Comparison of ENCODE assay signal across 9 cellular contexts in the genomic region with DNA sequence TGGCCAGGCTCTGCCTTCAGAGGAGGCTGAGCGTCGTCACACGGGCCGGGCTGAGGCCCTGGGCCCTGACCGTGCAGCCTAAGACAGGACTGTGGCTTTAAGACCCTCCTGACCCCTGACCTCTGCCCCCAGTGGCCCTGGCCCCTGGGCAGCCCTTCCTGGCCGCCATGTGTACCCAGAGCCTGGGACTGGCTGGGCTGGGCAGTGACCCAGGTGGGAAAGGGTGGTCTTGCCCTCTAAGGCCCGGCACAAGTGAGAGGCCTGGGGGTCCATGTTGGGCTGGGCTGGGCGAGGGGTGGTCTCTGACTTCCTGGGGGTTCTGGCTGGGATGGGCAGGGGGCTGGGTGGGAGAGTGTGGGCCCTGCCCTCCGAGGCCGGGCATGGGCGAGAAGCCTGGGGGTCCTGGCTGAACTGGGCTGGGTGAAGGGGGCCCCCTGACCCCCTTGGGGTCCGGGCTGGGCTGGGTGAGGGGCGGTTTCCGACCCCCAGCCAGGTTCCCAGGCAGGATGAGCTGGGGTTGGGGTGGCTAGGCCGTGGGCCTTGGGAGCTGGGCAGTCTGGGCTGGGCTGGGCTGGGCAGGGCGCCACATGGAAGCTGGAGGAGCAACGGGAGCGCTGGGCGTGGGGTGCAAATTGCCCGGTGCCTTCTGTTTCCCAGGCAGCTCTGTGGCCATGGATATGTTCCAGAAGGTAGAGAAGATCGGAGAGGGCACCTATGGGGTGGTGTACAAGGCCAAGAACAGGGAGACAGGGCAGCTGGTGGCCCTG. TPM values are rescaled to one million over a fixed set of nuclear protein-coding genes. Genes with fewer than 3 reads are reported as not detected.
DNase-seq lines count a peak whose midpoint lies in the region; ATAC-seq and TF ChIP-seq lines count a peak whose summit lies in the region.
"Had no signal": no experiment of that assay in that cellular context is flagged by ENCODE, and none has a peak within 500 bp of the region (broad histone marks: within the 10 kb centered on the region; RNA-seq: fewer than 3 reads in every experiment).

A gene (plus strand): TSS at position 101 of the 767 bp plus-strand sequence. CDS start 571 bp downstream, at position 672.

- H3K9me3 ChIP-seq in cardiac muscle cell (ENCODE audit: low read depth), result no peaks in the 10 kb centered on the region
- no peaks in the 10 kb centered on the region for H3K9me3 ChIP-seq in right atrium auricular region
- no peaks in the 10 kb centered on the region for H3K9me3 ChIP-seq in mucosa of rectum (ENCODE audit: control insufficient read depth in 2 of 2, low read length in 2 of 2)

- H3K36me3 ChIP-seq in cardiac muscle cell, result no peaks in the 10 kb centered on the region
- H3K36me3 ChIP-seq in right atrium auricular region, result no peaks in the 10 kb centered on the region
- peaks cover 0 to 23% of the 10 kb centered on the region in 2 donors for H3K36me3 ChIP-seq in mucosa of rectum (ENCODE audit: control insufficient read depth in 2 of 2, insufficient read depth in 2 of 2, low read length in 2 of 2)
- H3K36me3 ChIP-seq in urinary bladder (ENCODE audit: insufficient read depth), result no peaks in the 10 kb centered on the region

- H3K27ac ChIP-seq in cardiac muscle cell (no peak within 1 kb of the TSS), right atrium auricular region (no peak within 1 kb of the TSS), adipose tissue (ENCODE audit: low read depth, low read length) (no peak within 1 kb of the TSS), mucosa of rectum (ENCODE audit: low read depth in 2 of 2, low read length in 2 of 2) (peak within 1 kb of the TSS; percentile 61 to 83), urinary bladder (ENCODE audit: low read depth) (peak within 1 kb of the TSS; percentile 27)

- H3K9ac ChIP-seq in mucosa of rectum (ENCODE audit: low read depth in 1 of 2, low read length in 2 of 2), result peak within 1 kb of the TSS; percentile 24 to 49

- TF ChIP-seq CTCF in cardiac muscle cell (IDR thresholded peaks at IDR 0.05; ENCODE audit: low read depth, low read length) (no peak), right atrium auricular region (IDR thresholded peaks at IDR 0.05) (no peak)

- ATAC-seq in GM21529 (IDR thresholded peaks at IDR 0.05; ENCODE audit: unreplicated experiment), result no peak

- no peak for DNase-seq in cardiac muscle cell (ENCODE audit: low read depth in 1 of 2, low spot score in 1 of 2)
- no peak for DNase-seq in right atrium auricular region (ENCODE audit: low spot score)
- no peak for DNase-seq in activated CD8-positive, alpha-beta memory T cell treated with anti-CD3 and anti-CD28 coated beads, Interleukin-2, amount 50 U/mL, for 48 hours
- DNase-seq in SW 1271 (lab: John Stamatoyannopoulos, UW), result no peak
- DNase-seq: DMS79 treated with DMSO at 0.1 percent for 48 hours had no signal

- H3K4me1 ChIP-seq in cardiac muscle cell (ENCODE audit: low read depth) (no peaks in the 10 kb centered on the region), right atrium auricular region (no peaks in the 10 kb centered on the region), mucosa of rectum (ENCODE audit: control insufficient read depth in 2 of 2, insufficient read depth in 2 of 2, low read length in 2 of 2) (peaks cover 63 to 68% of the 10 kb centered on the region in 2 donors), urinary bladder (ENCODE audit: insufficient read depth) (no peaks in the 10 kb centered on the region)

- H3K4me3 ChIP-seq in cardiac muscle cell (no peak within 1 kb of the TSS), right atrium auricular region (no peak within 1 kb of the TSS), mucosa of rectum (ENCODE audit: low read length in 2 of 2) (peak within 1 kb of the TSS; percentile 20 to 22), urinary bladder (ENCODE audit: low read depth, low read length) (no peak within 1 kb of the TSS)

- 73 to 87% (median 87%) methylated on average over 19 to 21 of the region's 21 CpGs for WGBS in adipose tissue, 3 donors
- 87% methylated on average over 21 of the region's 21 CpGs for WGBS in urinary bladder

- H3K27me3 ChIP-seq in cardiac muscle cell (no peaks in the 10 kb centered on the region), right atrium auricular region (no peaks in the 10 kb centered on the region), mucosa of rectum (ENCODE audit: control insufficient read depth in 2 of 2, insufficient read depth in 2 of 2, low read length in 2 of 2) (no peaks in the 10 kb centered on the region)

RNA-seq across cellular contexts. Expression of the gene that starts here (rescaled TPM):
- total RNA-seq in cardiac muscle cell (13.4 and 14.3 TPM in 2 replicates), right atrium auricular region (1 to 10 TPM in 1 of 2 donors, not detected in 1; 2.0 TPM), urinary bladder (3.5 TPM)
- polyA plus RNA-seq in cardiac muscle cell (12.2 and 18.5 TPM in 2 replicates), adipose tissue (10 to 100 TPM in 2 of 3 donors, 1 to 10 TPM in 1; 5.4 to 13.7 (median 13.0) TPM), urinary bladder (4.9 TPM)

Comparison
In these comparisons a context has a peak if more than half of its experiments do, and no peak if none do; other contexts are left out.
1. H3K27ac ChIP-seq: peak in mucosa of rectum (2 of 2) and urinary bladder (single experiment); none in cardiac muscle cell (single experiment), right atrium auricular region (0 of 2) and adipose tissue (single experiment).
2. H3K4me3 ChIP-seq: peak in mucosa of rectum (2 of 2); none in cardiac muscle cell (single experiment), right atrium auricular region (0 of 2) and urinary bladder (single experiment).